Comparison of ENCODE assay signal across 19 cellular contexts in the genomic region with DNA sequence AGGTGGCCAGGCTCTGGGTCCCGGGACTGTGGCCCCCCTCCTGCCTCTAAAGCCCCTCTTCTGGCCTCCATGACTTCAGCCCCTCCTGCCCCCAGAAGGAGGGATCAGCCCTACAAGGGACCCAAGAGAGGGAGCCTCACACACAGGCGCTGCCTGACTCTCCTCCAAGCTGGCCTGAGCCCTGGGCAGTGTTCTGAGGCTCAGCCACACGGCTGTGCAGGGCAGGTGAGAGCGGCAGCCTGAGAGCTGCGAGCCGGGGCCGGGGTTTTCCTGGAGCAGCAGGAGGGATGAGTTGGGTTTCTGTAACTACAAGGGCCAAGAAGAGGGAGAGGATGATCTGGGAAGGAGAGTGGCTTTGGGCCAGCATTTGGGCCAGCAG.
A peak's percentile ranks its signal among the peaks of the same experiment; 100 is the strongest.
DNase-seq lines count a peak whose midpoint lies in the region; ATAC-seq and TF ChIP-seq lines count a peak whose summit lies in the region.
"Had no signal": no experiment of that assay in that cellular context is flagged by ENCODE, and none has a peak within 500 bp of the region (broad histone marks: within the 10 kb centered on the region; RNA-seq: fewer than 3 reads in every experiment).

No MANE protein-coding gene starts in this region.

- peak overlapping the region in 3 of 4 donors; percentile 66 to 75 (median 72) for H3K27ac ChIP-seq in body of pancreas
- H3K27ac ChIP-seq in tibial nerve, result peak overlapping the region in 3 of 4 donors; percentile 42 to 76 (median 71)
- H3K27ac ChIP-seq: GM23248, KMS-11 had no signal

- no peaks in the 10 kb centered on the region for H3K27me3 Mint-ChIP-seq in activated naive CD4-positive, alpha-beta T cell treated with anti-CD3 and anti-CD28 coated beads, Interleukin-2, amount 50 U/mL, for 24 hours
- no peaks in the 10 kb centered on the region for H3K27me3 Mint-ChIP-seq in naive thymus-derived CD8-positive, alpha-beta T cell
- H3K27me3 Mint-ChIP-seq in activated CD4-positive, alpha-beta T cell treated with anti-CD3 and anti-CD28 coated beads for 36 hours, result no peaks in the 10 kb centered on the region

- H3K36me3 ChIP-seq in body of pancreas (replicated peaks in 1 of 2; ENCODE audit: insufficient read depth in 1 of 2, low read depth in 2 of 2), result no peaks in the 10 kb centered on the region
- H3K36me3 ChIP-seq in tibial nerve, result no peaks in the 10 kb centered on the region

- POLR2A ChIA-PET in naive thymus-derived CD8-positive, alpha-beta T cell (lab: Charles Lee), result no interaction called here
- POLR2A ChIA-PET in activated CD4-positive, alpha-beta T cell treated with anti-CD3 and anti-CD28 coated beads for 36 hours (lab: Charles Lee), result no interaction called here

- WGBS in body of pancreas, 2 donors, result 34 to 54% methylated on average over 5 to 7 of the region's 7 CpGs
- 53 to 75% methylated on average over 6 to 7 of the region's 7 CpGs for WGBS in tibial nerve, 2 donors

- H3K4me1 Mint-ChIP-seq in activated naive CD4-positive, alpha-beta T cell treated with anti-CD3 and anti-CD28 coated beads, Interleukin-2, amount 50 U/mL, for 24 hours, result peaks cover 68% of the 10 kb centered on the region
- peaks cover 42 to 84% (median 75%) of the 10 kb centered on the region in 4 donors for H3K4me1 Mint-ChIP-seq in naive thymus-derived CD8-positive, alpha-beta T cell
- H3K4me1 Mint-ChIP-seq in activated CD4-positive, alpha-beta T cell treated with anti-CD3 and anti-CD28 coated beads for 36 hours, result peaks cover 55% of the 10 kb centered on the region

- ATAC-seq in body of pancreas (no peak), HG02610 (IDR thresholded peaks at IDR 0.05; ENCODE audit: unreplicated experiment) (no peak)
- ATAC-seq in naive thymus-derived CD8-positive, alpha-beta T cell, result no peak
- no peak for ATAC-seq in activated CD4-positive, alpha-beta T cell treated with anti-CD3 and anti-CD28 coated beads for 36 hours

- H3K27ac Mint-ChIP-seq in activated naive CD4-positive, alpha-beta T cell treated with anti-CD3 and anti-CD28 coated beads, Interleukin-2, amount 50 U/mL, for 24 hours, result peak overlapping the region; percentile 83
- peak overlapping the region in 8 of 10 donors; percentile 34 to 77 (median 66) for H3K27ac Mint-ChIP-seq in naive thymus-derived CD8-positive, alpha-beta T cell
- H3K27ac Mint-ChIP-seq in activated CD4-positive, alpha-beta T cell treated with anti-CD3 and anti-CD28 coated beads for 36 hours, result no peak overlapping the region

- TF ChIP-seq CTCF in body of pancreas (IDR thresholded peaks at IDR 0.05) (no peak), tibial nerve (IDR thresholded peaks at IDR 0.05) (no peak)

- no peak for TF ChIP-seq POLR2A in body of pancreas (IDR thresholded peaks at IDR 0.05)
- TF ChIP-seq POLR2A in tibial nerve (IDR thresholded peaks at IDR 0.05), result no peak

- H3K4me3 ChIP-seq in body of pancreas, result no peak overlapping the region
- H3K4me3 ChIP-seq in tibial nerve, result no peak overlapping the region
- H3K4me3 ChIP-seq: GM23248 had no signal

- no peak for TF ChIP-seq EP300 in tibial nerve (IDR thresholded peaks at IDR 0.05)

- no peaks in the 10 kb centered on the region for H3K27me3 ChIP-seq in body of pancreas
- no peaks in the 10 kb centered on the region for H3K27me3 ChIP-seq in tibial nerve

- H3K9me3 ChIP-seq in body of pancreas (no peaks in the 10 kb centered on the region), tibial nerve (no peaks in the 10 kb centered on the region)

- H3K4me1 ChIP-seq in body of pancreas (peaks cover 60% of the 10 kb centered on the region), tibial nerve (peaks cover 0 to 23% (median 13%) of the 10 kb centered on the region in 4 donors)

- intact Hi-C loops in body of pancreas (cut with DNase I), result no loop called here
- intact Hi-C loops in activated CD4-positive, alpha-beta T cell treated with anti-CD3 and anti-CD28 coated beads for 36 hours (cut with DNase I, micrococcal nuclease), result no loop called here

- no peak for DNase-seq in activated naive CD4-positive, alpha-beta T cell treated with anti-CD3 and anti-CD28 coated beads, Interleukin-2, amount 50 U/mL, for 16 hours
- DNase-seq in body of pancreas (peak in 1 of 4 donors; percentile 54), tibial nerve (ENCODE audit: low spot score in 2 of 2) (no peak), NCI-H1092 treated with DMSO at 0.1 percent for 48 hours (lab: John Stamatoyannopoulos, UW) (no peak)
- no peak for DNase-seq in naive thymus-derived CD8-positive, alpha-beta T cell
- no peak for DNase-seq in activated CD4-positive, alpha-beta T cell treated with anti-CD3 and anti-CD28 coated beads for 36 hours
- DNase-seq: DND-41, GDM1, GM23248, MM.1S, NCI-H1105 treated with DMSO at 0.1 percent for 48 hours, NCI-H1930, NCI-H2171, NCI-H82, Right ventricle myocardium superior had no signal

- H3K9me3 Mint-ChIP-seq in activated naive CD4-positive, alpha-beta T cell treated with anti-CD3 and anti-CD28 coated beads, Interleukin-2, amount 50 U/mL, for 24 hours, result no peaks in the 10 kb centered on the region
- H3K9me3 Mint-ChIP-seq in naive thymus-derived CD8-positive, alpha-beta T cell, result no peaks in the 10 kb centered on the region
- no peaks in the 10 kb centered on the region for H3K9me3 Mint-ChIP-seq in activated CD4-positive, alpha-beta T cell treated with anti-CD3 and anti-CD28 coated beads for 36 hours (ENCODE audit: low read depth)
- H3K9me3 Mint-ChIP-seq: CD14-positive monocyte had no signal

- CTCF ChIA-PET in activated CD4-positive, alpha-beta T cell treated with anti-CD3 and anti-CD28 coated beads for 36 hours (lab: Charles Lee), result interaction anchor here (0.8 kb wide), 1 partner anchor 36 kb away, joined by 3 read pairs; no protein-coding TSS in a partner anchor

- no peak overlapping the region for H3K4me3 Mint-ChIP-seq in activated naive CD4-positive, alpha-beta T cell treated with anti-CD3 and anti-CD28 coated beads, Interleukin-2, amount 50 U/mL, for 24 hours
- no peak overlapping the region for H3K4me3 Mint-ChIP-seq in naive thymus-derived CD8-positive, alpha-beta T cell
- H3K4me3 Mint-ChIP-seq in activated CD4-positive, alpha-beta T cell treated with anti-CD3 and anti-CD28 coated beads for 36 hours, result no peak overlapping the region

- peaks cover 3% of the 10 kb centered on the region for H3K36me3 Mint-ChIP-seq in activated naive CD4-positive, alpha-beta T cell treated with anti-CD3 and anti-CD28 coated beads, Interleukin-2, amount 50 U/mL, for 24 hours
- peaks cover 0 to 16% (median 0%) of the 10 kb centered on the region in 3 donors for H3K36me3 Mint-ChIP-seq in naive thymus-derived CD8-positive, alpha-beta T cell
- peaks cover 6% of the 10 kb centered on the region for H3K36me3 Mint-ChIP-seq in activated CD4-positive, alpha-beta T cell treated with anti-CD3 and anti-CD28 coated beads for 36 hours (ENCODE audit: low read depth)
